Comparison of ENCODE assay signal across 8 cellular contexts in the genomic region with DNA sequence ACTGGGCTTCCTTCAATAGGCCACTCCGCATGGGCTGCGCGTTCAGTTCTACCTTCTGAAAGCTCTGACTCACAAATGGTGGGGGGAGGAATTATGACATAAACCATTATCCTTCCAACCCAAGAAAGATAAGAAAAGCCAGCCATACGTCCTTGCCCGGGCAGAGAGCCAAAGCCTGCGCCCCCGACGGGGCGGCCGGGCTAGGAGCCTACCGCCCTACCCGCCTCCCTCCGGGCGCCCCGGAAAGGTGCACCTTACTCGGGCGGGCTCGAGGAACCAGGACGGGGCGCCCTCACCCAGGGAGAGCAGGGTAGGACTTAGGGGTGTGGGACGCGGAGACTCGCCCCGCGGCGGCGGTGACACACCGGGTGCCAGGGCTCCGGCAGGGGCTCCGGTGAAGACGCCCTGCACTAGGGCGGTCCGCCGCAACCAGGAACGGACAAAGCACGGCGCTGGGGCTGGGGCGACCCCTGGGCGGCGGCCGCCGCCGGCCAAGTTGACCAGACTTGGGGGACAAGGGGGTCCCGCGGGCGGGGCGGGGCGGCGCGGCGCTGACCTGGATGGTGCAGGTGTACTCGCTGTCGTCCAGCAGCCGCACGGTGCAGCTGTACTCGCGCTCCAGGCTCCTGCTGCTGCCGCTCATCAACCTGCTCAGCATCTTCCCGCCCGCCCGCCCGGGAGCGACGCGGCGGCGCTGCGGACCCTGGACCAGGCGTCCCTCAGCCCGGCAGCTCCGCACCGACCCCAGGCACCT. TPM values are rescaled to one million over a fixed set of nuclear protein-coding genes. Genes with fewer than 3 reads are reported as not detected.
A peak's percentile ranks its signal among the peaks of the same experiment; 100 is the strongest.
DNase-seq lines count a peak whose midpoint lies in the region; ATAC-seq lines count a peak whose summit lies in the region.

No MANE protein-coding gene starts in this region.

- peaks cover 4 to 10% of the 10 kb centered on the region in 2 donors for H3K4me1 ChIP-seq in esophagus (ENCODE audit: control insufficient read depth in 2 of 2, insufficient read depth in 2 of 2, low read length in 1 of 2)

- no peaks in the 10 kb centered on the region for H3K36me3 Mint-ChIP-seq in naive thymus-derived CD8-positive, alpha-beta T cell

- 1 to 3% methylated on average over 52 to 72 of the region's 72 CpGs for WGBS in esophagus, 2 donors

- peak overlapping the region; percentile 47; the same call in 1 of the 2 replicates for H3K4me3 ChIP-seq in GM08714 (ENCODE audit: low read length)
- peak overlapping the region; percentile 54 to 62 for H3K4me3 ChIP-seq in esophagus (ENCODE audit: low read depth in 1 of 2, low read length in 2 of 2)

- H3K27ac ChIP-seq in esophagus (ENCODE audit: low read depth in 2 of 2, low read length in 1 of 2) (no peak overlapping the region), substantia nigra (ENCODE audit: low read depth, low read length, poor library complexity, severe bottlenecking) (peak overlapping the region; percentile 92)

- H3K36me3 ChIP-seq in esophagus (ENCODE audit: control insufficient read depth in 2 of 2, insufficient read depth in 2 of 2, low read length in 1 of 2), result no peaks in the 10 kb centered on the region

- POLR2A ChIA-PET in naive thymus-derived CD8-positive, alpha-beta T cell (lab: Charles Lee), result interaction anchor here (0.8 kb wide), 1 partner anchor 9 kb away, joined by 3 read pairs; no protein-coding TSS in a partner anchor

- H3K27me3 Mint-ChIP-seq in naive thymus-derived CD8-positive, alpha-beta T cell, result peaks cover 35 to 68% (median 59%) of the 10 kb centered on the region in 5 donors

- peaks cover 0 to 11% of the 10 kb centered on the region in 2 donors for H3K27me3 ChIP-seq in esophagus (ENCODE audit: control insufficient read depth in 1 of 2, insufficient read depth in 2 of 2, low read length in 2 of 2)

- DNase-seq in NCI-H2227 treated with DMSO at 0.1 percent for 48 hours (lab: John Stamatoyannopoulos, UW), result peak; percentile 57
- DNase-seq in activated T-cell treated with anti-CD3 and anti-CD28 coated beads for 48 hours (ENCODE audit: low read depth), result peak; percentile 39
- DNase-seq in naive thymus-derived CD8-positive, alpha-beta T cell, result peak; percentile 11 to 76 (median 36)
- DNase-seq in substantia nigra (lab: John Stamatoyannopoulos, UW), result peak in 33 of 49 donors; percentile 27 to 86 (median 55)

- ATAC-seq in HG02571 (IDR thresholded peaks at IDR 0.05; ENCODE audit: unreplicated experiment) (peak; percentile 19), HG02870 (IDR thresholded peaks at IDR 0.05; ENCODE audit: unreplicated experiment) (no peak)
- peak; percentile 48 to 52 for ATAC-seq in naive thymus-derived CD8-positive, alpha-beta T cell

- H3K4me1 Mint-ChIP-seq in naive thymus-derived CD8-positive, alpha-beta T cell, result peaks cover 9 to 22% (median 19%) of the 10 kb centered on the region in 4 donors

- peak overlapping the region in 1 of 10 donors; percentile 75 for H3K27ac Mint-ChIP-seq in naive thymus-derived CD8-positive, alpha-beta T cell

- peak overlapping the region; percentile 85 to 96 (median 91) for H3K4me3 Mint-ChIP-seq in naive thymus-derived CD8-positive, alpha-beta T cell

- H3K9me3 Mint-ChIP-seq in naive thymus-derived CD8-positive, alpha-beta T cell, result no peaks in the 10 kb centered on the region

- no peaks in the 10 kb centered on the region for H3K9me3 ChIP-seq in esophagus (ENCODE audit: control insufficient read depth in 2 of 2, insufficient read depth in 1 of 2, low read depth in 1 of 2, low read length in 1 of 2)

RNA-seq across cellular contexts. Expression of a gene that starts 0.5 kb away (rescaled TPM):
- polyA plus RNA-seq in esophagus, result under 1 TPM; 0.04 to 0.09 TPM
- under 1 TPM; 0.14 to 0.21 TPM for total RNA-seq in naive thymus-derived CD8-positive, alpha-beta T cell
- under 1 TPM in 2 of 3 donors, not detected in 1; 0.16 to 0.21 TPM for polyA plus RNA-seq in naive thymus-derived CD8-positive, alpha-beta T cell
